Comparison of ENCODE assay signal across 8 cellular contexts in genomic region chr2:98909381-98910211, GRCh38. TPM values are rescaled to one million over a fixed set of nuclear protein-coding genes. Genes with fewer than 3 reads are reported as not detected.
DNase-seq lines count a peak whose midpoint lies in the region; ATAC-seq and TF ChIP-seq lines count a peak whose summit lies in the region.

No MANE protein-coding gene starts in this region.

- H3K4me2 ChIP-seq in smooth muscle cell: peak overlapping the region; percentile 70

- TF ChIP-seq CTCF in WTC11 (IDR thresholded peaks at IDR 0.05) (no peak), smooth muscle cell (IDR thresholded peaks at IDR 0.05; ENCODE audit: borderline replicate concordance, insufficient read depth, poor library complexity, severe bottlenecking) (no peak), GM13977 (IDR thresholded peaks at IDR 0.05; ENCODE audit: extremely low read depth, insufficient read depth, missing control alignments) (no peak)

- ATAC-seq in WTC11 (peak; percentile 88), GM18498 (IDR thresholded peaks at IDR 0.05; ENCODE audit: unreplicated experiment) (no peak)

- 44% methylated on average over 18 of the region's 18 CpGs for WGBS in smooth muscle cell (ENCODE audit: low lambda C conversion rate)

- POLR2A ChIA-PET in WTC11 (lab: Charles Lee): no interaction called here

- no peaks in the 10 kb centered on the region for H3F3A ChIP-seq in smooth muscle cell (ENCODE audit: low read depth)

- no peaks in the 10 kb centered on the region for H3K36me3 ChIP-seq in smooth muscle cell (ENCODE audit: low read depth)

- DNase-seq in DMS53 (lab: John Stamatoyannopoulos, UW) (peak; percentile 100), NCI-H1417 treated with DMSO at 0.1 percent for 48 hours (lab: John Stamatoyannopoulos, UW) (peak; percentile 82), WTC11 (ENCODE audit: low spot score) (peak; percentile 77), hepatic stellate cell (ENCODE audit: low spot score) (peak; percentile 51), smooth muscle cell (lab: John Stamatoyannopoulos, UW; ENCODE audit: unreplicated experiment) (no peak), GM13977 (ENCODE audit: low spot score) (no peak)
- DNase-seq in activated naive CD4-positive, alpha-beta T cell treated with anti-CD3 and anti-CD28 coated beads, Interleukin-2, amount 10 ng/mL, durations not matched to agents 7 days and 5 days: no peak

- peak overlapping the region; percentile 93 for H3K27ac Mint-ChIP-seq in WTC11
- H3K27ac Mint-ChIP-seq in activated naive CD4-positive, alpha-beta T cell treated with anti-CD3 and anti-CD28 coated beads, Interleukin-2, amount 10 ng/mL, durations not matched to agents 7 days and 5 days: no peak overlapping the region

- peaks cover 12% of the 10 kb centered on the region for H3K4me1 ChIP-seq in smooth muscle cell (ENCODE audit: low read depth)

- peaks cover 36% of the 10 kb centered on the region for H3K4me1 Mint-ChIP-seq in WTC11
- peaks cover 34% of the 10 kb centered on the region for H3K4me1 Mint-ChIP-seq in activated naive CD4-positive, alpha-beta T cell treated with anti-CD3 and anti-CD28 coated beads, Interleukin-2, amount 10 ng/mL, durations not matched to agents 7 days and 5 days

- no peaks in the 10 kb centered on the region for H4K20me1 ChIP-seq in smooth muscle cell (ENCODE audit: low read depth)

- no peaks in the 10 kb centered on the region for H3K79me2 ChIP-seq in smooth muscle cell (ENCODE audit: low read depth)

- H3K4me3 ChIP-seq in smooth muscle cell: no peak overlapping the region

- in situ Hi-C loops in GM13977 (cut with MboI; ENCODE audit: low pct_unique_long_range_greater_than_20kb, low sequenced_read_pairs, unreplicated experiment): no loop called here

- H3K27ac ChIP-seq in smooth muscle cell (ENCODE audit: low read depth): peak overlapping the region; percentile 18

- no peak overlapping the region for H2AFZ ChIP-seq in smooth muscle cell (ENCODE audit: low read depth)

- no peak overlapping the region for H3K9ac ChIP-seq in smooth muscle cell (ENCODE audit: low read depth)

- CTCF ChIA-PET in WTC11 (lab: Charles Lee): interaction anchor here (0.6 to 1.2 kb wide), 3 partner anchors 14 to 37 kb away, joined by 3 to 5 read pairs (median 3); partner anchors contain the start of gene CRACDL
- CTCF ChIA-PET in activated naive CD4-positive, alpha-beta T cell treated with anti-CD3 and anti-CD28 coated beads, Interleukin-2, amount 10 ng/mL, durations not matched to agents 7 days and 5 days (lab: Charles Lee): interaction anchor here (0.8 kb wide), 1 partner anchor 38 kb away, joined by 4 read pairs; no protein-coding TSS in a partner anchor

- no peaks in the 10 kb centered on the region for H3K27me3 ChIP-seq in smooth muscle cell (ENCODE audit: low read depth)

- no peaks in the 10 kb centered on the region for H3K9me3 Mint-ChIP-seq in WTC11
- H3K9me3 Mint-ChIP-seq in activated naive CD4-positive, alpha-beta T cell treated with anti-CD3 and anti-CD28 coated beads, Interleukin-2, amount 10 ng/mL, durations not matched to agents 7 days and 5 days: no peaks in the 10 kb centered on the region

- H3K36me3 Mint-ChIP-seq in WTC11: no peaks in the 10 kb centered on the region
- H3K36me3 Mint-ChIP-seq in activated naive CD4-positive, alpha-beta T cell treated with anti-CD3 and anti-CD28 coated beads, Interleukin-2, amount 10 ng/mL, durations not matched to agents 7 days and 5 days: no peaks in the 10 kb centered on the region

- no peaks in the 10 kb centered on the region for H3K9me3 ChIP-seq in smooth muscle cell (replicated peaks; ENCODE audit: low read depth)

- H3K4me3 Mint-ChIP-seq in WTC11: peak overlapping the region; percentile 16; the same call in 1 of the 2 replicates
- H3K4me3 Mint-ChIP-seq in activated naive CD4-positive, alpha-beta T cell treated with anti-CD3 and anti-CD28 coated beads, Interleukin-2, amount 10 ng/mL, durations not matched to agents 7 days and 5 days: no peak overlapping the region

- no peaks in the 10 kb centered on the region for H3K27me3 Mint-ChIP-seq in WTC11 (ENCODE audit: low read depth)
- peaks cover 71% of the 10 kb centered on the region for H3K27me3 Mint-ChIP-seq in activated naive CD4-positive, alpha-beta T cell treated with anti-CD3 and anti-CD28 coated beads, Interleukin-2, amount 10 ng/mL, durations not matched to agents 7 days and 5 days

TF ChIP-seq in WTC11, 78 proteins besides CTCF, POLR2A, EP300 and RAD21 (continues in another document):
- TF ChIP-seq FOXK1 (CRISPR knock-in tag; IDR thresholded peaks at IDR 0.05) (0 out of 2 replicates have a peak, but pooled peaks have one; percentile 40), NR2C2 (CRISPR knock-in tag; IDR thresholded peaks at IDR 0.05) (no peak), ZMAT4 (CRISPR knock-in tag; IDR thresholded peaks at IDR 0.05) (no peak), NFE2L1 (CRISPR knock-in tag; IDR thresholded peaks at IDR 0.05) (no peak), JUN (CRISPR knock-in tag; IDR thresholded peaks at IDR 0.05) (no peak), FOXP1 (CRISPR knock-in tag; IDR thresholded peaks at IDR 0.05; ENCODE audit: borderline replicate concordance) (peak; percentile 35; the same call in 1 of the 2 replicates), TEAD4 (CRISPR knock-in tag; IDR thresholded peaks at IDR 0.05) (no peak), GABPB1 (CRISPR knock-in tag; IDR thresholded peaks at IDR 0.05) (peak; percentile 29; the same call in 1 of the 2 replicates), PRDM15 (CRISPR knock-in tag; IDR thresholded peaks at IDR 0.05) (no peak), USF1 (CRISPR knock-in tag; IDR thresholded peaks at IDR 0.05) (no peak), CDX4 (CRISPR knock-in tag; IDR thresholded peaks at IDR 0.05; ENCODE audit: borderline replicate concordance) (no peak), ZNF423 (CRISPR knock-in tag; IDR thresholded peaks at IDR 0.05) (no peak), ZNF416 (CRISPR knock-in tag; IDR thresholded peaks at IDR 0.05) (no peak), CREM (CRISPR knock-in tag; IDR thresholded peaks at IDR 0.05) (no peak), ZNF121 (CRISPR knock-in tag; IDR thresholded peaks at IDR 0.05) (peak; percentile 48; the same call in 1 of the 2 replicates), E2F4 (CRISPR knock-in tag; IDR thresholded peaks at IDR 0.05; ENCODE audit: borderline replicate concordance, low read depth) (no peak)

RNA-seq across cellular contexts. Expression of gene CRACDL, which starts 26.4 kb away (rescaled TPM):
- total RNA-seq in WTC11 (2021): 0.50 to 0.89 TPM (median 0.72 TPM) in 3 replicates
- 0.04 and 0.72 TPM in 2 replicates for total RNA-seq in smooth muscle cell
- 0.39 and 2.2 TPM in 2 replicates for polyA plus RNA-seq in smooth muscle cell

Comparison
In these comparisons a context has a peak if more than half of its experiments do, and no peak if none do; other contexts are left out.
1. DNase-seq: peak in DMS53 (single experiment), NCI-H1417 treated with DMSO at 0.1 percent for 48 hours (single experiment), WTC11 (single experiment) and hepatic stellate cell (single experiment); none in smooth muscle cell (single experiment), GM13977 (single experiment) and activated naive CD4-positive, alpha-beta T cell treated with anti-CD3 and anti-CD28 coated beads, Interleukin-2, amount 10 ng/mL, durations not matched to agents 7 days and 5 days (single experiment).